Comparison of ENCODE assay signal across 8 cellular contexts in genomic region chr1:166910396-166910994, GRCh38. TPM values are rescaled to one million over a fixed set of nuclear protein-coding genes. Genes with fewer than 3 reads are reported as not detected.
A peak's percentile ranks its signal among the peaks of the same experiment; 100 is the strongest.
DNase-seq lines count a peak whose midpoint lies in the region; ATAC-seq, FAIRE-seq and TF ChIP-seq lines count a peak whose summit lies in the region.

No MANE protein-coding gene starts in this region.

- H4K20me1 ChIP-seq in mammary epithelial cell (ENCODE audit: insufficient read depth, low read length): no peaks in the 10 kb centered on the region

- H3K27ac ChIP-seq in WERI-Rb-1 (no peak overlapping the region), mammary epithelial cell (ENCODE audit: insufficient read depth, low read depth, low read length) (no peak overlapping the region), kidney (ENCODE audit: low read depth in 2 of 2, low read length in 2 of 2) (no peak overlapping the region)

- peaks cover 3% of the 10 kb centered on the region for H3K4me1 ChIP-seq in mammary epithelial cell (ENCODE audit: insufficient read depth, low read length)
- no peaks in the 10 kb centered on the region for H3K4me1 ChIP-seq in kidney (ENCODE audit: control insufficient read depth in 1 of 2, insufficient read depth in 1 of 2, low read depth in 1 of 2, low read length in 2 of 2)

- CTCF ChIA-PET in mammary epithelial cell (lab: Charles Lee; ENCODE audit: low non-redundant PET): interaction anchor here (0.6 to 1.1 kb wide), 7 partner anchors 10 to 737 kb away, joined by 3 to 13 read pairs (median 4); no protein-coding TSS in a partner anchor

- H3K4me3 ChIP-seq in WERI-Rb-1 (ENCODE audit: low read depth, low read length) (no peak overlapping the region), mammary epithelial cell (replicated peaks in 1 of 3; ENCODE audit: insufficient read depth in 1 of 3, low read depth in 2 of 3, low read length in 3 of 3) (no peak overlapping the region), kidney (ENCODE audit: low read length in 2 of 2) (no peak overlapping the region)

- DNase-seq in AG20443 (ENCODE audit: low spot score): peak; percentile 51
- DNase-seq in NCI-H2196 (lab: John Stamatoyannopoulos, UW; ENCODE audit: unreplicated experiment): peak; percentile 86
- peak; percentile 49 for DNase-seq in WERI-Rb-1
- DNase-seq in mammary epithelial cell: peak; percentile 87
- no peak for DNase-seq in kidney
- peak; percentile 80 for DNase-seq in stimulated activated CD4-positive, alpha-beta T cell treated with anti-CD3 and anti-CD28 coated beads, Interleukin-4, amount 100 ng/mL, for 24 hours

- in situ Hi-C loops in mammary epithelial cell (cut with MboI; ENCODE audit: low sequenced_read_pairs in 2 of 2): loop anchor here in 1 of 2 donors (10.0 to 25.0 kb wide), 2 partner anchors 144 to 527 kb away; no protein-coding TSS in a partner anchor

- H3K9ac ChIP-seq in mammary epithelial cell (ENCODE audit: insufficient read depth, low read length): no peak overlapping the region
- no peak overlapping the region for H3K9ac ChIP-seq in kidney (ENCODE audit: low read length in 2 of 2)

- FAIRE-seq in kidney (lab: Jason Lieb, UNC): peak; percentile 98

- no peak overlapping the region for H2AFZ ChIP-seq in mammary epithelial cell (ENCODE audit: low read depth, low read length)

- WGBS in mammary epithelial cell (ENCODE audit: low coverage, missing lambda C conversion rate): 6% methylated on average over 1 of the region's 1 CpG

- H3K79me2 ChIP-seq in mammary epithelial cell (ENCODE audit: insufficient read depth, low read length): no peaks in the 10 kb centered on the region

- H3K4me2 ChIP-seq in mammary epithelial cell (ENCODE audit: insufficient read depth, low read depth, low read length): no peak overlapping the region

- H3K9me3 ChIP-seq in WERI-Rb-1 (ENCODE audit: severe bottlenecking): no peaks in the 10 kb centered on the region
- H3K9me3 ChIP-seq in mammary epithelial cell (replicated peaks; ENCODE audit: insufficient read depth, low read length): no peaks in the 10 kb centered on the region
- no peaks in the 10 kb centered on the region for H3K9me3 ChIP-seq in kidney (ENCODE audit: control insufficient read depth in 1 of 2, low read length in 2 of 2)

- TF ChIP-seq CTCF in WERI-Rb-1 (IDR thresholded peaks at IDR 0.05; ENCODE audit: low read depth, low read length): peak; percentile 62
- TF ChIP-seq CTCF in mammary epithelial cell (conservative IDR thresholded peaks at IDR 0.05 in 1 of 2, IDR thresholded peaks at IDR 0.05 in 1 of 2; ENCODE audit: extremely low read depth in 1 of 2, insufficient read depth in 1 of 2, low read depth in 1 of 2, low read length in 2 of 2): peak; percentile 69 to 78
- peak; percentile 83 for TF ChIP-seq CTCF in kidney (IDR thresholded peaks at IDR 0.05; ENCODE audit: borderline replicate concordance, extremely low read depth, insufficient read depth)

- ATAC-seq in GM18907 (IDR thresholded peaks at IDR 0.05; ENCODE audit: unreplicated experiment) (peak; percentile 96), HG03159 (IDR thresholded peaks at IDR 0.05; ENCODE audit: unreplicated experiment) (peak; percentile 95)

- no peaks in the 10 kb centered on the region for H3K27me3 ChIP-seq in WERI-Rb-1 (ENCODE audit: insufficient read depth, low read depth, severe bottlenecking)
- H3K27me3 ChIP-seq in mammary epithelial cell (ENCODE audit: insufficient read depth, low read length): no peaks in the 10 kb centered on the region

- intact Hi-C loops in mammary epithelial cell (cut with micrococcal nuclease): loop anchor here (1.0 kb wide), 1 partner anchor 149 kb away; no protein-coding TSS in a partner anchor
- intact Hi-C loops in kidney (cut with DNase I): loop anchor here (10.0 kb wide), 1 partner anchor 144 kb away; no protein-coding TSS in a partner anchor

- dilution Hi-C loops in mammary epithelial cell (cut with HindIII; ENCODE audit: low sequenced_read_pairs): no loop called here

- no peaks in the 10 kb centered on the region for H3K36me3 ChIP-seq in WERI-Rb-1
- H3K36me3 ChIP-seq in mammary epithelial cell (ENCODE audit: insufficient read depth, low read length): no peaks in the 10 kb centered on the region
- no peaks in the 10 kb centered on the region for H3K36me3 ChIP-seq in kidney (ENCODE audit: control insufficient read depth in 1 of 2, insufficient read depth in 2 of 2, low read length in 2 of 2)

- BruUV-seq in mammary epithelial cell (replicated peaks; lab: Mats Ljungman, UMichigan): no TSS peak

RNA-seq across cellular contexts. Expression of gene TADA1, which starts 34.4 kb away (rescaled TPM):
- total RNA-seq in mammary epithelial cell (10 to 100 TPM in 1 of 2 donors, 1 to 10 TPM in 1; 8.6 to 13.5 TPM), kidney (11.5 TPM)
- polyA plus RNA-seq in mammary epithelial cell (9.7 TPM), kidney (ENCODE audit: insufficient read depth, low read depth, low replicate concordance) (13.7 TPM)
- 8.5 TPM for polyA minus RNA-seq in mammary epithelial cell
